Comparison of ENCODE assay signal across 23 cellular contexts in the genomic region with DNA sequence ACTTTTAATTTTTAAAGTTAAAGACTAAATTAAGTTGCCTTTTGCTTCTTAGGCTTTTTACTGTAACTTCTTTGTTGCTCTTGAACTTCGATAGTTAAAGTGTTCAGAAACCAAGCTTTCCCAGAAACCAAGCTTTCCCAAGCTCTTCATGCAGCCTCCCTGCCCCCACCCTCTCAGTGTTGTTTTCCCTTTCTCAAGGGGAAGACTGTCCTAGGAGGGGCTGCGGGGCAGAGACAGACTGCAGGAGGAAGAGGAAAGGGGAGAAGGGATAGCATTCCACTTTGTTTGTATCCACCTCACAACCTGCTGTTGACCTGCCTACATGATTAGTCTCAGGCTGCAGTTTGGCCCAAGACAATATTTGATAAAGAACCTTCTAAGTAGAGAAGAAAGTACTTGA. TPM values are rescaled to one million over a fixed set of nuclear protein-coding genes. Genes with fewer than 3 reads are reported as not detected.
A peak's percentile ranks its signal among the peaks of the same experiment; 100 is the strongest.
DNase-seq lines count a peak whose midpoint lies in the region; ATAC-seq and TF ChIP-seq lines count a peak whose summit lies in the region.
"Had no signal": no experiment of that assay in that cellular context is flagged by ENCODE, and none has a peak within 500 bp of the region (broad histone marks: within the 10 kb centered on the region; RNA-seq: fewer than 3 reads in every experiment).

No MANE protein-coding gene starts in this region.

- CTCF ChIA-PET in Caco-2 (lab: Charles Lee): interaction anchor here (1.2 to 1.4 kb wide), 3 partner anchors 39 to 169 kb away, joined by 3 to 4 read pairs (median 3); a partner anchor contains a TSS
- CTCF ChIA-PET in activated CD4-positive, alpha-beta memory T cell treated with anti-CD3 and anti-CD28 coated beads for 36 hours (lab: Charles Lee): interaction anchor here (1.0 to 7.0 kb wide), 7 partner anchors 13 to 168 kb away, joined by 3 to 35 read pairs (median 3); no protein-coding TSS in a partner anchor

- BruUV-seq in Caco-2 (replicated peaks; lab: Mats Ljungman, UMichigan): no TSS peak

- no peak overlapping the region for H3K4me3 ChIP-seq in Caco-2 (ENCODE audit: low read depth, low read length)
- H3K4me3 ChIP-seq: A549; BLaER1 treated with 17β-estradiol and CSF1 and Interleukin-3, amounts not matched to agents 10 nM and 100 nM; MG63 had no signal

- no peaks in the 10 kb centered on the region for H3K27me3 ChIP-seq in Caco-2 (replicated peaks; ENCODE audit: control insufficient read depth, insufficient read depth, low read length)
- H3K27me3 ChIP-seq: BLaER1 treated with 17β-estradiol and CSF1 and Interleukin-3, amounts not matched to agents 10 nM and 100 nM; MG63 had no signal

- no peak for ATAC-seq in HG03097 (IDR thresholded peaks at IDR 0.05; ENCODE audit: low FRiP score, unreplicated experiment)
- ATAC-seq: A549; activated T-cell treated with anti-CD3 and anti-CD28 coated beads, Interleukin-2, amount 50 U/mL, for 72 hours; left ventricle myocardium superior had no signal

- peak overlapping the region; percentile 58 for H3K27ac Mint-ChIP-seq in Caco-2 (ENCODE audit: unreplicated experiment)
- H3K27ac Mint-ChIP-seq in mesothelial cell of epicardium: peak overlapping the region; percentile 94
- H3K27ac Mint-ChIP-seq in activated CD4-positive, alpha-beta memory T cell treated with anti-CD3 and anti-CD28 coated beads for 36 hours: no peak overlapping the region
- H3K27ac Mint-ChIP-seq: activated T-cell treated with anti-CD3 and anti-CD28 coated beads, Interleukin-2, amount 50 U/mL, for 72 hours had no signal

- POLR2A ChIA-PET in Caco-2 (lab: Charles Lee): no interaction called here
- POLR2A ChIA-PET in activated CD4-positive, alpha-beta memory T cell treated with anti-CD3 and anti-CD28 coated beads for 36 hours (lab: Charles Lee): no interaction called here

- H3K36me3 ChIP-seq in Caco-2 (ENCODE audit: control insufficient read depth, insufficient read depth, low read length): no peaks in the 10 kb centered on the region
- H3K36me3 ChIP-seq: BLaER1 treated with 17β-estradiol and CSF1 and Interleukin-3, amounts not matched to agents 10 nM and 100 nM; MG63 had no signal

- H3K27ac ChIP-seq in cingulate gyrus (ENCODE audit: low read depth, low read length): peak overlapping the region; percentile 47
- H3K27ac ChIP-seq: A549; BLaER1 treated with 17β-estradiol and CSF1 and Interleukin-3, amounts not matched to agents 10 nM and 100 nM had no signal

- H3K4me1 Mint-ChIP-seq in Caco-2 (ENCODE audit: low read depth, unreplicated experiment): peaks cover 14% of the 10 kb centered on the region
- peaks cover 35% of the 10 kb centered on the region for H3K4me1 Mint-ChIP-seq in mesothelial cell of epicardium
- peaks cover 4% of the 10 kb centered on the region for H3K4me1 Mint-ChIP-seq in activated CD4-positive, alpha-beta memory T cell treated with anti-CD3 and anti-CD28 coated beads for 36 hours (ENCODE audit: low read depth)

- H3K4me3 Mint-ChIP-seq in Caco-2 (ENCODE audit: unreplicated experiment) (peak overlapping the region; percentile 22), mesothelial cell of epicardium (peak overlapping the region; percentile 30)
- no peak overlapping the region for H3K4me3 Mint-ChIP-seq in activated CD4-positive, alpha-beta memory T cell treated with anti-CD3 and anti-CD28 coated beads for 36 hours
- H3K4me3 Mint-ChIP-seq: activated T-cell treated with anti-CD3 and anti-CD28 coated beads, Interleukin-2, amount 50 U/mL, for 72 hours had no signal

- H3K27me3 Mint-ChIP-seq in Caco-2 (ENCODE audit: insufficient read depth, unreplicated experiment) (no peaks in the 10 kb centered on the region), mesothelial cell of epicardium (ENCODE audit: low read depth) (peaks cover 6% of the 10 kb centered on the region)
- H3K27me3 Mint-ChIP-seq in activated CD4-positive, alpha-beta memory T cell treated with anti-CD3 and anti-CD28 coated beads for 36 hours: peaks cover 9% of the 10 kb centered on the region

- H3K9me3 Mint-ChIP-seq in Caco-2 (ENCODE audit: unreplicated experiment) (no peaks in the 10 kb centered on the region), mesothelial cell of epicardium (no peaks in the 10 kb centered on the region)
- no peaks in the 10 kb centered on the region for H3K9me3 Mint-ChIP-seq in activated CD4-positive, alpha-beta memory T cell treated with anti-CD3 and anti-CD28 coated beads for 36 hours
- H3K9me3 Mint-ChIP-seq: activated T-cell treated with anti-CD3 and anti-CD28 coated beads, Interleukin-2, amount 50 U/mL, for 72 hours had no signal

- peak in 1 of 2 experiments; percentile 37 for DNase-seq in Caco-2
- DNase-seq in NCI-H2171 treated with DMSO at 0.1 percent for 48 hours (lab: John Stamatoyannopoulos, UW): peak; percentile 18
- DNase-seq in mesothelial cell of epicardium (ENCODE audit: low spot score in 2 of 2, unreplicated experiment in 2 of 2): no peak
- no peak for DNase-seq in stimulated activated CD4-positive, alpha-beta T cell treated with anti-CD3 and anti-CD28 coated beads, Interleukin-2, amount 100 ng/mL, for 48 hours
- DNase-seq in activated CD4-positive, alpha-beta memory T cell treated with anti-CD3 and anti-CD28 coated beads for 36 hours: no peak
- DNase-seq in stimulated activated naive CD4-positive, alpha-beta T cell treated with Interleukin-2 at 50 U/mL for 16 hours (lab: John Stamatoyannopoulos, UW): no peak
- DNase-seq: activated CD4-positive, CD25-positive, alpha-beta regulatory T cell treated with anti-CD3 and anti-CD28 coated beads, Interleukin-2, amount 50 U/mL, for 72 hours; activated naive CD4-positive, alpha-beta T cell treated with anti-CD3 and anti-CD28 coated beads, Interleukin-2, amount 50 U/mL, for 16 hours; activated T-cell treated with anti-CD3 and anti-CD28 coated beads, Interleukin-2, amount 50 U/mL, for 72 hours; Calu3; effector memory CD4-positive, alpha-beta T cell; IMR-90; left ventricle myocardium superior; MG63; NCI-H1436 treated with DMSO at 0.1 percent for 48 hours; NCI-H774; occipital lobe; retina; T1000 had no signal

- intact Hi-C loops in Caco-2 (cut with micrococcal nuclease; ENCODE audit: unreplicated experiment): no loop called here
- intact Hi-C loops in activated CD4-positive, alpha-beta memory T cell treated with anti-CD3 and anti-CD28 coated beads for 36 hours (cut with micrococcal nuclease): no loop called here

- peaks cover 11% of the 10 kb centered on the region; the same call in 1 of the 2 replicates for H3K4me1 ChIP-seq in Caco-2

- no peak for TF ChIP-seq CTCF in Caco-2 (IDR thresholded peaks at IDR 0.05; ENCODE audit: insufficient read depth in 1 of 2, low read depth in 1 of 2, low read length in 1 of 2, severe bottlenecking in 1 of 2, unreplicated experiment in 1 of 2)
- no peak for TF ChIP-seq CTCF in mesothelial cell of epicardium (IDR thresholded peaks at IDR 0.05; ENCODE audit: unreplicated experiment)

- no peaks in the 10 kb centered on the region for H3K36me3 Mint-ChIP-seq in Caco-2 (ENCODE audit: insufficient read depth, unreplicated experiment)
- no peaks in the 10 kb centered on the region for H3K36me3 Mint-ChIP-seq in mesothelial cell of epicardium
- H3K36me3 Mint-ChIP-seq in activated CD4-positive, alpha-beta memory T cell treated with anti-CD3 and anti-CD28 coated beads for 36 hours: no peaks in the 10 kb centered on the region

- no peaks in the 10 kb centered on the region for H3K9me3 ChIP-seq in Caco-2
- H3K9me3 ChIP-seq: A549; BLaER1 treated with 17β-estradiol and CSF1 and Interleukin-3, amounts not matched to agents 10 nM and 100 nM; MG63 had no signal

RNA-seq across cellular contexts. Expression of a gene that starts 39.0 kb away (rescaled TPM):
- total RNA-seq in Caco-2 (2022): 2.3 and 3.0 TPM in 2 replicates
- 11.8 to 13.8 TPM (median 12.3 TPM) in 3 replicates for total RNA-seq in mesothelial cell of epicardium
- total RNA-seq in activated CD4-positive, alpha-beta memory T cell treated with anti-CD3 and anti-CD28 coated beads for 36 hours: 1 to 10 TPM; 8.2 to 8.7 TPM
